Comparison of ENCODE assay signal across 1 cellular context in the genomic region with DNA sequence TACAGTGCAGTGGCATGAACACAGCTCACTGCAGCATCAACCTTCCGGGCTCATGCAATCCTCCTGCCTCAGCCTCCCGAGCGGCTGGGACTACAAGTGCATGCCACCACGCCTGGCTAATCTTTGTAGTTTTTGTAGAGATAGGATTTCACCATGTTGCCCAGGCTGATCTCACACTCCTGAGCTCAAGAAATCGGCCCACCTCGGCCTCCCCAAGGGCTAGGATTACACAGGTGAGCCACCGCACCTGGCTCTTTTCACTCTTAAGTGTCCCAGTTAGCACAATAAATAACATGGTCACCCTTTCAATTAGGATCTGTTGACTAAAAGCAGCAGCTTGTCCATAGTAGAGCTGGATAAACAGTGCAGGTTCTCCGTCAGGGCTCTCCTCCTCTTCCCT.
TF ChIP-seq lines count a peak whose summit lies in the region.

No MANE protein-coding gene starts in this region.

TF ChIP-seq in endothelial cell of umbilical vein, 7 proteins besides CTCF, POLR2A, EP300 and RAD21:
- TF ChIP-seq JUN (IDR thresholded peaks at IDR 0.05; ENCODE audit: borderline replicate concordance, insufficient read depth, insufficient read length, low read depth) (no peak), GATA2 (IDR thresholded peaks at IDR 0.05; ENCODE audit: insufficient read depth, insufficient read length, low read depth, low read length) (no peak), MYC (IDR thresholded peaks at IDR 0.05; ENCODE audit: low read depth, low read length) (no peak), FOS (IDR thresholded peaks at IDR 0.05; ENCODE audit: borderline replicate concordance, insufficient read depth, low read length) (no peak), POLR2AphosphoS5 (IDR thresholded peaks at IDR 0.05; ENCODE audit: insufficient read depth, low read depth, low read length) (no peak), EZH2 (IDR thresholded peaks at IDR 0.05; ENCODE audit: borderline replicate concordance, low read depth, low read length, severe bottlenecking) (no peak)
- TF ChIP-seq, protein P1, sequence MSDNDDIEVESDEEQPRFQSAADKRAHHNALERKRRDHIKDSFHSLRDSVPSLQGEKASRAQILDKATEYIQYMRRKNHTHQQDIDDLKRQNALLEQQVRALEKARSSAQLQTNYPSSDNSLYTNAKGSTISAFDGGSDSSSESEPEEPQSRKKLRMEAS (IDR thresholded peaks at IDR 0.05; ENCODE audit: insufficient read depth, insufficient read length) = no peak
